21 cellular contexts compared by ENCODE assay signal in the genomic region with DNA sequence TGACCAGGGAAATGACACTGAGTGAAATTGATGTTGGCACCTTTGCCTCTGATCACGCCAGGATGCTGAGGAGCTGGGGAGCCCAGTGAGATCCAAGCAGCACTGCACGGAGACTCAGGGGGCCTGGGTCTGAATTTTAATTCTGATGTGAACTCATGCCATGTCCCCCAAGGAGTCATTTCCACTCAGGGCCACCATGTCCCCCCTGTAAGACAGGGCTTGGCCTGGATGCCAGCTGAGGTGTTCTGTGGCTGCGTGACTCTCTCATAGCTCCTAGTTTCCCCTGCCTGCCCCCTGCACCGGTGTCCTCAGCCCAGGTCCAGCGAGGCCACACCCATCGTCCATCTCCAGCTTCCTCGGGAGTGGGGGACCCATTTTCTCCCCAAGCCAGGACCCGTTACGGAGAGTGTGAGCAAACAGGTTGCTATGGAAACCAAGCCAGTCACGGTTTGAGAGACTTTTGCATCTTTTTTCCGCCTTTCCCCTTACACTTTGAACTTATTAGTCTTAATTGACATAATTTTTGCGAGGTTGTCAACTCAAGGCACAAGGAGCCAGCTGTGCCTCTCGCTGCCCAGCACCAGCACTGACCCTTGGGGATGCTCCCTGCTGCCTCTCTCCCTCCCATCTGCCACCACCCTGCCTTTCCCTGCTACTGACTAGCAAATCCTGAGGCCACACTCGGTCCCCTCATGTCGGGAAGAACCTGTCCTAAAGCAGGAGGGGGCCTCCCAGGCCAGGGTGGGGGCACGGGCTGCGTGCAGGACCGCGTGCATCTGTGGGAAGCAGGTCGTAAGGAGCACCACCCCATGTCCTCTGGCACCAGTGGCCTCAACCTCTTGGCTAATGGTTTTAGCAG.
DNase-seq lines count a peak whose midpoint lies in the region; ATAC-seq, FAIRE-seq and TF ChIP-seq lines count a peak whose summit lies in the region.
"Had no signal": no experiment of that assay in that cellular context is flagged by ENCODE, and none has a peak within 500 bp of the region (broad histone marks: within the 10 kb centered on the region; RNA-seq: fewer than 3 reads in every experiment).

No MANE protein-coding gene starts in this region.

- 89% methylated on average over 20 of the region's 20 CpGs; no CpG with 5 or more reads in 1 of the 2 experiments for WGBS in H1 (ENCODE audit: extremely low coverage in 1 of 2, insufficient coverage in 1 of 2, insufficient read length in 1 of 2, insufficient replicate concordance in 2 of 2, low coverage in 1 of 2, low lambda C conversion rate in 2 of 2, missing lambda C conversion rate in 1 of 2), 2 experiments
- no CpG with 5 or more reads among the region's 20 CpGs for WGBS in neuronal stem cell (ENCODE audit: extremely low coverage in 2 of 2, insufficient read length in 2 of 2, insufficient replicate concordance in 1 of 2), 2 donors

- no peaks in the 10 kb centered on the region for H3K36me3 ChIP-seq in H7 (replicated peaks; ENCODE audit: control insufficient read depth, insufficient read depth, low read length)
- H3K36me3 ChIP-seq in H1 (ENCODE audit: control insufficient read depth in 2 of 4, insufficient read depth in 4 of 4, low read length in 3 of 4) = no peaks in the 10 kb centered on the region
- peaks cover 0 to 5% of the 10 kb centered on the region in 2 donors for H3K36me3 ChIP-seq in neuronal stem cell (replicated peaks in 1 of 2; ENCODE audit: control insufficient read depth in 2 of 2, insufficient read depth in 2 of 2, low read length in 2 of 2)
- H3K36me3 ChIP-seq: SJCRH30 had no signal

- H2AK5ac ChIP-seq in H1 (ENCODE audit: low read depth, low read length) (no peak overlapping the region), neuronal stem cell (ENCODE audit: low read depth, low read length) (no peak overlapping the region)

- H3K4ac ChIP-seq in H1 (replicated peaks; ENCODE audit: insufficient read length, low read depth, low read length) (no peak overlapping the region), neuronal stem cell (ENCODE audit: low read length) (no peak overlapping the region)

- H2BK120ac ChIP-seq in H1 (replicated peaks; ENCODE audit: low read depth, low read length) = no peak overlapping the region
- H2BK120ac ChIP-seq in neuronal stem cell (ENCODE audit: low read depth, low read length) = no peak overlapping the region

- FAIRE-seq in H1 (lab: Jason Lieb, UNC) = no peak
- FAIRE-seq: D721Med, G401.6, HepG2 had no signal

- TF ChIP-seq POLR2A in H1 (IDR thresholded peaks at IDR 0.05; ENCODE audit: control extremely low read depth in 1 of 2, low read depth in 2 of 2, low read length in 2 of 2) = no peak

- H3K56ac ChIP-seq in H1 (replicated peaks; ENCODE audit: insufficient read length, low read depth, low read length) = no peak overlapping the region

- no peaks in the 10 kb centered on the region for H3K27me3 ChIP-seq in H7 (ENCODE audit: control insufficient read depth, insufficient read depth, low read length)
- H3K27me3 ChIP-seq in H1 (replicated peaks in 1 of 4; ENCODE audit: control insufficient read depth in 3 of 4, extremely low read depth in 1 of 4, insufficient read depth in 3 of 4, low read length in 3 of 4) = no peaks in the 10 kb centered on the region
- no peaks in the 10 kb centered on the region for H3K27me3 ChIP-seq in neuronal stem cell (ENCODE audit: control insufficient read depth in 3 of 3, insufficient read depth in 3 of 3, low read depth in 1 of 3, low read length in 3 of 3)
- H3K27me3 ChIP-seq: SJCRH30 had no signal

- H3K27ac ChIP-seq in H1 (ENCODE audit: low read depth, low read length) (no peak overlapping the region), neuronal stem cell (replicated peaks; ENCODE audit: low read length) (no peak overlapping the region)
- H3K27ac ChIP-seq: PC-9, SJCRH30 had no signal

- no peaks in the 10 kb centered on the region for H3K23me2 ChIP-seq in H1 (ENCODE audit: low read depth, low read length)

- TF ChIP-seq RAD21 in H1 (IDR thresholded peaks at IDR 0.05 in 1 of 2, conservative IDR thresholded peaks at IDR 0.05 in 1 of 2; ENCODE audit: low read depth in 2 of 2, low read length in 2 of 2) = no peak

- H3K4me3 ChIP-seq in H7 (ENCODE audit: insufficient read depth, low read depth, low read length) (no peak overlapping the region), H1 (ENCODE audit: extremely low read depth in 1 of 4, insufficient read depth in 2 of 4, low read depth in 3 of 4, low read length in 4 of 4) (no peak overlapping the region), neuronal stem cell (ENCODE audit: low read length in 2 of 2) (no peak overlapping the region)
- H3K4me3 ChIP-seq: PC-9, SJCRH30 had no signal

- CTCF ChIA-PET in H1 (lab: Charles Lee; ENCODE audit: partially characterized antibody) = interaction anchor here (1.0 to 3.7 kb wide), 6 partner anchors 8 to 152 kb away, joined by 3 to 10 read pairs (median 4); no protein-coding TSS in a partner anchor

- H3K18ac ChIP-seq in H1 (ENCODE audit: extremely low read depth, low read length) (no peak overlapping the region), neuronal stem cell (ENCODE audit: low read length) (peak overlapping the region; percentile 86)

- H3K4me2 ChIP-seq in H1 (ENCODE audit: insufficient read depth in 1 of 2, low read depth in 2 of 2, low read length in 2 of 2) = no peak overlapping the region
- H3K4me2 ChIP-seq in neuronal stem cell (ENCODE audit: insufficient read depth, low read length, poor library complexity, severe bottlenecking) = no peak overlapping the region
- H3K4me2 ChIP-seq: PC-9 had no signal

- H2BK20ac ChIP-seq in H1 (ENCODE audit: low read length) = no peak overlapping the region

- TF ChIP-seq EP300 in H1 (IDR thresholded peaks at IDR 0.05; ENCODE audit: borderline replicate concordance in 1 of 2, low read depth in 2 of 2, low read length in 2 of 2) = no peak

- H2AFZ ChIP-seq in H1 (ENCODE audit: low read length) (no peak overlapping the region), neuronal stem cell (ENCODE audit: low read length) (no peak overlapping the region)
- H2AFZ ChIP-seq: PC-9 had no signal

- POLR2A ChIA-PET in H1 (lab: Charles Lee; ENCODE audit: partially characterized antibody) = no interaction called here

- H3K79me2 ChIP-seq in H1 (ENCODE audit: control insufficient read depth in 1 of 2, insufficient read depth in 2 of 2, low read length in 2 of 2) = no peaks in the 10 kb centered on the region

- ATAC-seq in HG02981 (IDR thresholded peaks at IDR 0.05; ENCODE audit: unreplicated experiment) = no peak
- ATAC-seq: HepG2, Right ventricle myocardium inferior, T-cell had no signal

- H4K8ac ChIP-seq in H1 (ENCODE audit: extremely low read depth, insufficient read depth, low read length) (no peak overlapping the region), neuronal stem cell (ENCODE audit: low read depth, low read length) (peak overlapping the region; percentile 76)

- peaks cover 1 to 2% of the 10 kb centered on the region in 2 experiments for H4K20me1 ChIP-seq in H1 (replicated peaks in 1 of 2; ENCODE audit: control insufficient read depth in 1 of 2, insufficient read depth in 2 of 2, low read length in 2 of 2)

- no peak overlapping the region for H3K23ac ChIP-seq in H1 (ENCODE audit: insufficient read length)
- peak overlapping the region; percentile 34 for H3K23ac ChIP-seq in neuronal stem cell (ENCODE audit: low read depth, low read length, poor library complexity)

- H4K91ac ChIP-seq in H1 (replicated peaks; ENCODE audit: insufficient read length, low read length) = peak overlapping the region; percentile 79
- H4K91ac ChIP-seq in neuronal stem cell (ENCODE audit: low read depth, low read length, poor library complexity) = no peak overlapping the region

- peak in 1 of 3 experiments; percentile 7; a peak in 1 of 4 replicates for TF ChIP-seq CTCF in H1 (IDR thresholded peaks at IDR 0.05; ENCODE audit: control extremely low read depth in 1 of 3, insufficient read depth in 1 of 3, low read depth in 1 of 3, low read length in 3 of 3)

- no peak overlapping the region; the same call in 1 of the 2 replicates for H2BK12ac ChIP-seq in H1 (ENCODE audit: low read depth, low read length)
- no peak overlapping the region for H2BK12ac ChIP-seq in neuronal stem cell (ENCODE audit: low read length)

- H3K9me3 ChIP-seq in H1 (ENCODE audit: insufficient read depth in 2 of 2, low read depth in 1 of 2, low read length in 1 of 2) (no peaks in the 10 kb centered on the region), neuronal stem cell (replicated peaks in 1 of 2; ENCODE audit: control insufficient read depth in 2 of 2, insufficient read depth in 1 of 2, low read depth in 1 of 2, low read length in 2 of 2) (no peaks in the 10 kb centered on the region)
- H3K9me3 ChIP-seq: SJCRH30 had no signal

- no peak overlapping the region for H2BK15ac ChIP-seq in H1 (ENCODE audit: low read length)
- H2BK15ac ChIP-seq in neuronal stem cell (ENCODE audit: low read length) = no peak overlapping the region

- peak; percentile 43 for DNase-seq in NCI-H2227 (lab: John Stamatoyannopoulos, UW; ENCODE audit: unreplicated experiment)
- DNase-seq in NCI-H2227 treated with DMSO at 0.1 percent for 48 hours (lab: John Stamatoyannopoulos, UW) = no peak
- DNase-seq in H7 = peak; percentile 46
- no peak for DNase-seq in H1 (ENCODE audit: low read depth in 1 of 2, low spot score in 2 of 2)
- DNase-seq in neuronal stem cell (ENCODE audit: low spot score) = no peak
- DNase-seq in posterior vena cava (ENCODE audit: low spot score) = no peak
- no peak for DNase-seq in activated CD4-positive, alpha-beta T cell treated with anti-CD3 and anti-CD28 coated beads, Interleukin-2, amount 50 U/mL, for 48 hours
- DNase-seq: CD4-positive, CD25-positive, alpha-beta regulatory T cell; Kasumi-1; NCI-H1092 treated with DMSO at 0.1 percent for 48 hours; NCI-H1436; NCI-H187; NCI-H774; PC-9; SJCRH30; T-cell had no signal

- no peak overlapping the region for H3K14ac ChIP-seq in H1 (ENCODE audit: insufficient read length)
- peak overlapping the region; percentile 2 for H3K14ac ChIP-seq in neuronal stem cell (ENCODE audit: low read length)

- H3K4me1 ChIP-seq in H1 (replicated peaks in 1 of 4; ENCODE audit: control insufficient read depth in 3 of 4, insufficient read depth in 4 of 4, low read length in 3 of 4) = peaks cover 2 to 17% (median 8%) of the 10 kb centered on the region in 4 experiments
- peaks cover 11 to 15% of the 10 kb centered on the region in 2 donors for H3K4me1 ChIP-seq in neuronal stem cell (ENCODE audit: control insufficient read depth in 2 of 2, insufficient read depth in 1 of 2, low read depth in 1 of 2, low read length in 2 of 2)
- H3K4me1 ChIP-seq: SJCRH30 had no signal

- intact Hi-C loops in posterior vena cava (cut with DNase I) = no loop called here

- H3K79me1 ChIP-seq in H1 (ENCODE audit: low read depth, low read length) = 0 out of 2 replicates have a peak, but pooled peaks cover 4% of the 10 kb centered on the region
- H3K79me1 ChIP-seq in neuronal stem cell (ENCODE audit: low read depth, low read length) = peaks cover 4% of the 10 kb centered on the region

- H4K5ac ChIP-seq in H1 (ENCODE audit: insufficient read length, low read depth, low read length) = no peak overlapping the region

- H2BK5ac ChIP-seq in H1 (ENCODE audit: low read depth, low read length) = peak overlapping the region; percentile 56; the same call in 1 of the 2 replicates
- H2BK5ac ChIP-seq in neuronal stem cell (ENCODE audit: low read length) = no peak overlapping the region

- H3K9ac ChIP-seq in H1 (replicated peaks in 1 of 4; ENCODE audit: extremely low read depth in 1 of 4, low read depth in 3 of 4, low read length in 3 of 4) = no peak overlapping the region
- H3K9ac ChIP-seq in neuronal stem cell (ENCODE audit: low read depth, low read length, poor library complexity) = no peak overlapping the region

Comparison
In these comparisons a context has a peak if more than half of its experiments do, and no peak if none do; other contexts are left out.
1. DNase-seq: peak in NCI-H2227 (single experiment) and H7 (single experiment); none in NCI-H2227 treated with DMSO at 0.1 percent for 48 hours (single experiment), H1 (0 of 2), neuronal stem cell (single experiment), posterior vena cava (single experiment) and activated CD4-positive, alpha-beta T cell treated with anti-CD3 and anti-CD28 coated beads, Interleukin-2, amount 50 U/mL, for 48 hours (0 of 2).